ENCODE assay signal across 8 cellular contexts in genomic region chr1:234230414-234230862, GRCh38.
A peak's percentile ranks its signal among the peaks of the same experiment; 100 is the strongest.
DNase-seq lines count a peak whose midpoint lies in the region; ATAC-seq lines count a peak whose summit lies in the region.

No MANE protein-coding gene starts in this region.

- no peaks in the 10 kb centered on the region for H3K9me3 ChIP-seq in effector memory CD4-positive, alpha-beta T cell (ENCODE audit: control insufficient read depth, low read length)

- no peak overlapping the region for H4K8ac ChIP-seq in mesendoderm (ENCODE audit: low read depth, low read length)

- peak; percentile 30 for DNase-seq in H4 (ENCODE audit: low spot score)
- peak; percentile 93 for DNase-seq in NCI-H345 (lab: John Stamatoyannopoulos, UW)
- DNase-seq in mesendoderm = peak; percentile 79
- DNase-seq in effector memory CD4-positive, alpha-beta T cell = no peak
- DNase-seq in NCI-H1930 (lab: John Stamatoyannopoulos, UW) = no peak
- no peak for DNase-seq in effector CD8-positive, alpha-beta T cell (lab: John Stamatoyannopoulos, UW)

- no peak overlapping the region for H4K5ac ChIP-seq in mesendoderm (ENCODE audit: low read length)

- peak; percentile 88 for ATAC-seq in GM18511 (IDR thresholded peaks at IDR 0.05; ENCODE audit: unreplicated experiment)
- no peak for ATAC-seq in GM18520 (IDR thresholded peaks at IDR 0.05; ENCODE audit: unreplicated experiment)

- peak overlapping the region; percentile 58 for H2BK5ac ChIP-seq in mesendoderm (ENCODE audit: low read length)

- H2BK120ac ChIP-seq in mesendoderm (ENCODE audit: low read depth, low read length) = no peak overlapping the region

- H3K23ac ChIP-seq in mesendoderm (ENCODE audit: low read length) = no peak overlapping the region

- H2AK5ac ChIP-seq in mesendoderm (ENCODE audit: low read length) = no peak overlapping the region

- H3K27ac ChIP-seq in mesendoderm (ENCODE audit: low read depth, low read length) = no peak overlapping the region
- no peak overlapping the region for H3K27ac ChIP-seq in effector memory CD4-positive, alpha-beta T cell (ENCODE audit: insufficient read depth, low read length, poor library complexity, severe bottlenecking)

- H3K4me3 ChIP-seq in mesendoderm (ENCODE audit: low read length) = no peak overlapping the region
- no peak overlapping the region for H3K4me3 ChIP-seq in effector memory CD4-positive, alpha-beta T cell (ENCODE audit: insufficient read depth, low read depth, low read length, poor library complexity, severe bottlenecking)

- H2BK15ac ChIP-seq in mesendoderm (replicated peaks; ENCODE audit: low read depth) = no peak overlapping the region

- peak overlapping the region; percentile 62 for H3K56ac ChIP-seq in mesendoderm (ENCODE audit: low read length)

- H3K4me2 ChIP-seq in mesendoderm (ENCODE audit: low read length) = no peak overlapping the region

- H3K4ac ChIP-seq in mesendoderm (ENCODE audit: low read depth, low read length) = no peak overlapping the region

- H3K36me3 ChIP-seq in mesendoderm (ENCODE audit: control insufficient read depth, insufficient read depth, low read length) = no peaks in the 10 kb centered on the region
- no peaks in the 10 kb centered on the region for H3K36me3 ChIP-seq in effector memory CD4-positive, alpha-beta T cell (ENCODE audit: control insufficient read depth, insufficient read depth, low read length)

- H3K79me1 ChIP-seq in mesendoderm (ENCODE audit: low read length) = no peaks in the 10 kb centered on the region

- no CpG with 5 or more reads among the region's 10 CpGs for WGBS in mesendoderm (ENCODE audit: extremely low coverage, insufficient coverage, low lambda C conversion rate)

- no peak overlapping the region for H3K18ac ChIP-seq in mesendoderm (ENCODE audit: low read length)

- no peaks in the 10 kb centered on the region for H3K79me2 ChIP-seq in mesendoderm (ENCODE audit: control insufficient read depth, insufficient read depth, low read length)

- H3K27me3 ChIP-seq in mesendoderm (ENCODE audit: insufficient read depth, low read length, poor library complexity) = no peaks in the 10 kb centered on the region
- no peaks in the 10 kb centered on the region for H3K27me3 ChIP-seq in effector memory CD4-positive, alpha-beta T cell (replicated peaks; ENCODE audit: control insufficient read depth, insufficient read depth, low read length, poor library complexity, severe bottlenecking)

- H3K4me1 ChIP-seq in mesendoderm (ENCODE audit: control insufficient read depth, low read depth, low read length) = peaks cover 13% of the 10 kb centered on the region
- no peaks in the 10 kb centered on the region for H3K4me1 ChIP-seq in effector memory CD4-positive, alpha-beta T cell (ENCODE audit: control insufficient read depth, insufficient read depth, low read length, poor library complexity, severe bottlenecking)

- H3K9ac ChIP-seq in mesendoderm (ENCODE audit: low read length) = peak overlapping the region; percentile 27

Comparison
In these comparisons a context has a peak if more than half of its experiments do, and no peak if none do; other contexts are left out.
1. DNase-seq: peak in H4 (single experiment), NCI-H345 (single experiment) and mesendoderm (single experiment); none in effector memory CD4-positive, alpha-beta T cell (0 of 3), NCI-H1930 (0 of 2) and effector CD8-positive, alpha-beta T cell (single experiment).